1 cellular context compared by ENCODE assay signal in the genomic region with DNA sequence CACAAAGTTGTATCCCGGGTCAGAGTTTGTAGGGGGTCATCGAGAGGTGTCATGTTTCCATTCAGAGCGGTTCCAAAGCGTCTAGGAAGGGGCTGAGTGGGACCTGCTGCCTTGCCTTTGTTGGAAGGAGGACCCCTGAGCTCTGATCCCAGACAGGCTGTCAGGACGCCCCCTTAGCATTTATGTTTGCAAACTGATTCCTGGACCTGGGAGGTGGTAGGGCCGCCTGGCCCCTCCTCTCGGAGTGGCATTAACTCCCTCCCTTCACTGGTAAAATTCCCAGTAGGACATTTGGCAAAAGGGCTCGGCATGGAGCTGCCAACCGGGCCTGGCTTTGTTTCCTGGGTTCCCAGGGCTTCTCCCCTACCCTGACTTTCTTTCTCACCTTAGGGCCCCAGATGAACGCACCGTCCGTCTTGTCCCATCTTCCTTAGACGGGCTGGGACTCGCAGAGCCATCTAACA.
TF ChIP-seq lines count a peak whose summit lies in the region.

No MANE protein-coding gene starts in this region.

TF ChIP-seq in A549, 52 proteins besides CTCF, POLR2A, EP300 and RAD21 (continued from another document):
- TF ChIP-seq POLR2AphosphoS2 (conservative IDR thresholded peaks at IDR 0.05; ENCODE audit: low read length): no peak
- TF ChIP-seq RNF2 (IDR thresholded peaks at IDR 0.05; ENCODE audit: borderline replicate concordance, low read depth): no peak
